8 cellular contexts compared by ENCODE assay signal in genomic region chr7:114931656-114932011, GRCh38. TPM values are rescaled to one million over a fixed set of nuclear protein-coding genes. Genes with fewer than 3 reads are reported as not detected.
DNase-seq lines count a peak whose midpoint lies in the region; ATAC-seq and TF ChIP-seq lines count a peak whose summit lies in the region.

No MANE protein-coding gene starts in this region.

- H3K27me3 Mint-ChIP-seq in immature natural killer cell (ENCODE audit: low read depth in 3 of 3): no peaks in the 10 kb centered on the region
- no peaks in the 10 kb centered on the region for H3K27me3 Mint-ChIP-seq in mesothelial cell of epicardium (ENCODE audit: low read depth)

- H3K9me3 ChIP-seq in KOPT-K1 (ENCODE audit: insufficient read depth, low read length, poor library complexity, severe bottlenecking): no peaks in the 10 kb centered on the region

- H3K9me3 Mint-ChIP-seq in immature natural killer cell (no peaks in the 10 kb centered on the region), mesothelial cell of epicardium (no peaks in the 10 kb centered on the region)

- H3K36me3 Mint-ChIP-seq in immature natural killer cell (no peaks in the 10 kb centered on the region), mesothelial cell of epicardium (no peaks in the 10 kb centered on the region)

- peak overlapping the region; percentile 81 for H3K27ac ChIP-seq in KOPT-K1 (ENCODE audit: low read depth, low read length, poor library complexity, severe bottlenecking)

- ATAC-seq in GM18499 (IDR thresholded peaks at IDR 0.05; ENCODE audit: insufficient read depth, unreplicated experiment): peak; percentile 52
- peak; percentile 86 for ATAC-seq in GM21717 (IDR thresholded peaks at IDR 0.05; ENCODE audit: unreplicated experiment)

- DNase-seq in immature natural killer cell: no peak
- no peak for DNase-seq in DMS53 (lab: John Stamatoyannopoulos, UW)
- no peak for DNase-seq in GM03348 (ENCODE audit: low spot score)
- DNase-seq in NCI-H2196 treated with DMSO at 0.1 percent for 48 hours (lab: John Stamatoyannopoulos, UW; ENCODE audit: unreplicated experiment): no peak
- DNase-seq in mesothelial cell of epicardium (ENCODE audit: low spot score in 2 of 2, unreplicated experiment in 2 of 2): no peak

- H3K27ac Mint-ChIP-seq in immature natural killer cell: peak overlapping the region; percentile 47 to 85 (median 72)
- no peak overlapping the region for H3K27ac Mint-ChIP-seq in mesothelial cell of epicardium

- H3K36me3 ChIP-seq in KOPT-K1 (ENCODE audit: insufficient read depth, low read length): peaks cover 12% of the 10 kb centered on the region; the same call in 1 of the 2 replicates

- TF ChIP-seq CTCF in mesothelial cell of epicardium (IDR thresholded peaks at IDR 0.05; ENCODE audit: unreplicated experiment): no peak

- H3K4me3 Mint-ChIP-seq in immature natural killer cell: peak overlapping the region in 3 of 5 donors; percentile 51 to 79 (median 63)
- H3K4me3 Mint-ChIP-seq in mesothelial cell of epicardium: no peak overlapping the region

- peaks cover 5 to 6% of the 10 kb centered on the region in 2 donors for H3K4me1 Mint-ChIP-seq in immature natural killer cell
- peaks cover 9% of the 10 kb centered on the region for H3K4me1 Mint-ChIP-seq in mesothelial cell of epicardium

RNA-seq across cellular contexts. Expression of gene MDFIC, which starts 9.7 kb away (rescaled TPM):
- polyA plus RNA-seq in immature natural killer cell: 10 to 100 TPM; 20.3 to 40.5 (median 26.8) TPM
- 25.2 to 25.7 TPM (median 25.6 TPM) in 3 replicates for total RNA-seq in mesothelial cell of epicardium
